ENCODE assay signal across 7 cellular contexts in genomic region chr11:66315921-66316811, GRCh38. TPM values are rescaled to one million over a fixed set of nuclear protein-coding genes. Genes with fewer than 3 reads are reported as not detected.
DNase-seq lines count a peak whose midpoint lies in the region; ATAC-seq lines count a peak whose summit lies in the region.
"Had no signal": no experiment of that assay in that cellular context is flagged by ENCODE, and none has a peak within 500 bp of the region (broad histone marks: within the 10 kb centered on the region; RNA-seq: fewer than 3 reads in every experiment).

No MANE protein-coding gene starts in this region.

- H3K4me3 Mint-ChIP-seq in CD8-positive, alpha-beta memory T cell = peak overlapping the region; percentile 13 to 93 (median 66)
- peak overlapping the region; percentile 88 for H3K4me3 Mint-ChIP-seq in activated naive CD8-positive, alpha-beta T cell treated with anti-CD3 and anti-CD28 coated beads for 36 hours
- peak overlapping the region; percentile 73 to 99 (median 96) for H3K4me3 Mint-ChIP-seq in naive thymus-derived CD8-positive, alpha-beta T cell

- POLR2A ChIA-PET in CD8-positive, alpha-beta memory T cell (lab: Charles Lee) = interaction anchor here (0.6 to 2.5 kb wide), 7 partner anchors 11 to 56 kb away, joined by 3 to 10 read pairs (median 3); partner anchors contain the start of genes BRMS1 and YIF1A
- POLR2A ChIA-PET in naive thymus-derived CD8-positive, alpha-beta T cell (lab: Charles Lee) = interaction anchor here (0.6 to 7.7 kb wide), 22 partner anchors 9 to 1455 kb away, joined by 3 to 126 read pairs (median 5); partner anchors contain the start of genes B4GAT1, BRMS1, MALAT1 and MRPL11

- H3K27ac ChIP-seq in CD8-positive, alpha-beta memory T cell (ENCODE audit: low read depth, low read length) = no peak overlapping the region
- no peak overlapping the region for H3K27ac ChIP-seq in Karpas-422 (ENCODE audit: low read length)

- H3K36me3 ChIP-seq in CD8-positive, alpha-beta memory T cell (ENCODE audit: insufficient read depth, low read length) = no peaks in the 10 kb centered on the region
- no peaks in the 10 kb centered on the region for H3K36me3 ChIP-seq in Karpas-422 (ENCODE audit: insufficient read depth, low read length)
- H3K36me3 ChIP-seq: thyroid gland had no signal

- no peaks in the 10 kb centered on the region for H4K20me1 ChIP-seq in Karpas-422 (ENCODE audit: insufficient read depth, low read depth, low read length)

- H3K9me3 ChIP-seq in CD8-positive, alpha-beta memory T cell (ENCODE audit: low read length) = no peaks in the 10 kb centered on the region
- no peaks in the 10 kb centered on the region for H3K9me3 ChIP-seq in Karpas-422 (ENCODE audit: low read length)
- H3K9me3 ChIP-seq: thyroid gland had no signal

- DNase-seq in CD8-positive, alpha-beta memory T cell = peak in 2 of 5 donors; percentile 68 to 80
- peak; percentile 61 for DNase-seq in activated naive CD8-positive, alpha-beta T cell treated with anti-CD3 and anti-CD28 coated beads for 36 hours
- peak in 9 of 10 donors; percentile 46 to 86 (median 68) for DNase-seq in naive thymus-derived CD8-positive, alpha-beta T cell
- DNase-seq in cerebellar nuclear complex (lab: John Stamatoyannopoulos, UW) (no peak), Karpas-422 (no peak), NCI-H128 (lab: John Stamatoyannopoulos, UW; ENCODE audit: unreplicated experiment) (no peak)

- no peak overlapping the region for H2AFZ ChIP-seq in Karpas-422 (ENCODE audit: low read length)

- H3K27me3 Mint-ChIP-seq in CD8-positive, alpha-beta memory T cell = no peaks in the 10 kb centered on the region
- no peaks in the 10 kb centered on the region for H3K27me3 Mint-ChIP-seq in activated naive CD8-positive, alpha-beta T cell treated with anti-CD3 and anti-CD28 coated beads for 36 hours
- H3K27me3 Mint-ChIP-seq in naive thymus-derived CD8-positive, alpha-beta T cell = no peaks in the 10 kb centered on the region

- peaks cover 0 to 3% (median 0%) of the 10 kb centered on the region in 3 donors for H3K36me3 Mint-ChIP-seq in CD8-positive, alpha-beta memory T cell
- peaks cover 4% of the 10 kb centered on the region for H3K36me3 Mint-ChIP-seq in activated naive CD8-positive, alpha-beta T cell treated with anti-CD3 and anti-CD28 coated beads for 36 hours
- H3K36me3 Mint-ChIP-seq in naive thymus-derived CD8-positive, alpha-beta T cell = peaks cover 0 to 4% (median 4%) of the 10 kb centered on the region in 3 donors

- peaks cover 59% of the 10 kb centered on the region for H3K4me1 ChIP-seq in CD8-positive, alpha-beta memory T cell (ENCODE audit: insufficient read depth, low read length)
- H3K4me1 ChIP-seq in Karpas-422 (ENCODE audit: low read length) = peaks cover 48% of the 10 kb centered on the region

- H3K9me3 Mint-ChIP-seq in CD8-positive, alpha-beta memory T cell = peaks cover 0 to 4% (median 0%) of the 10 kb centered on the region in 5 donors
- peaks cover 17% of the 10 kb centered on the region for H3K9me3 Mint-ChIP-seq in activated naive CD8-positive, alpha-beta T cell treated with anti-CD3 and anti-CD28 coated beads for 36 hours
- peaks cover 0 to 6% (median 0%) of the 10 kb centered on the region in 9 donors for H3K9me3 Mint-ChIP-seq in naive thymus-derived CD8-positive, alpha-beta T cell

- H3K9me2 ChIP-seq in Karpas-422 (replicated peaks; ENCODE audit: insufficient read depth, low read length) = no peaks in the 10 kb centered on the region

- ATAC-seq in naive thymus-derived CD8-positive, alpha-beta T cell = peak in 1 of 2 donors; percentile 6

- no peaks in the 10 kb centered on the region for H3K27me3 ChIP-seq in CD8-positive, alpha-beta memory T cell (ENCODE audit: insufficient read depth, low read length, poor library complexity, severe bottlenecking)
- no peaks in the 10 kb centered on the region for H3K27me3 ChIP-seq in Karpas-422 (ENCODE audit: low read length)

- no peaks in the 10 kb centered on the region for H3K79me2 ChIP-seq in Karpas-422 (ENCODE audit: low read length)

- CTCF ChIA-PET in CD8-positive, alpha-beta memory T cell (lab: Charles Lee) = interaction anchor here (0.7 to 1.1 kb wide), 3 partner anchors 13 to 73 kb away, joined by 3 to 4 read pairs (median 3); no protein-coding TSS in a partner anchor

- no peak overlapping the region for H3K4me3 ChIP-seq in CD8-positive, alpha-beta memory T cell (ENCODE audit: low read length)
- H3K4me3 ChIP-seq in Karpas-422 (ENCODE audit: low read length) = no peak overlapping the region

- H3K27ac Mint-ChIP-seq in CD8-positive, alpha-beta memory T cell = peak overlapping the region in 7 of 8 donors; percentile 86 to 98 (median 91)
- H3K27ac Mint-ChIP-seq in activated naive CD8-positive, alpha-beta T cell treated with anti-CD3 and anti-CD28 coated beads for 36 hours = peak overlapping the region; percentile 72
- H3K27ac Mint-ChIP-seq in naive thymus-derived CD8-positive, alpha-beta T cell = peak overlapping the region; percentile 92 to 100 (median 99)

- H3K4me2 ChIP-seq in Karpas-422 (ENCODE audit: low read depth, low read length, poor library complexity, severe bottlenecking) = no peak overlapping the region

- peaks cover 49 to 68% (median 56%) of the 10 kb centered on the region in 3 donors for H3K4me1 Mint-ChIP-seq in CD8-positive, alpha-beta memory T cell
- peaks cover 58% of the 10 kb centered on the region for H3K4me1 Mint-ChIP-seq in activated naive CD8-positive, alpha-beta T cell treated with anti-CD3 and anti-CD28 coated beads for 36 hours
- H3K4me1 Mint-ChIP-seq in naive thymus-derived CD8-positive, alpha-beta T cell = peaks cover 31 to 60% (median 52%) of the 10 kb centered on the region in 4 donors

- no peak overlapping the region for H3K9ac ChIP-seq in Karpas-422 (ENCODE audit: low read length)

RNA-seq across cellular contexts. Expression of gene CD248, which starts 0.7 kb away (rescaled TPM):
- 1 to 10 TPM; 2.9 to 3.1 TPM for total RNA-seq in CD8-positive, alpha-beta memory T cell
- 18.9 TPM for polyA plus RNA-seq in CD8-positive, alpha-beta memory T cell
- total RNA-seq in activated naive CD8-positive, alpha-beta T cell treated with anti-CD3 and anti-CD28 coated beads for 36 hours = 10 to 100 TPM; 11.0 to 11.9 TPM
- total RNA-seq in naive thymus-derived CD8-positive, alpha-beta T cell = 10 to 100 TPM; 37.0 to 41.3 TPM
- polyA plus RNA-seq in naive thymus-derived CD8-positive, alpha-beta T cell = 100 to 1,000 TPM in 2 of 3 donors, 10 to 100 TPM in 1; 43.8 to 128 (median 114) TPM
- total RNA-seq in Karpas-422 (2014; rRNA removed; shearing (Covaris generic); ENCODE audit: low replicate concordance) = not detected in 2 replicates

RNA-seq across cellular contexts. Expression of gene RIN1, which starts 20.1 kb away (rescaled TPM):
- 1 to 10 TPM; 1.5 to 1.7 TPM for total RNA-seq in CD8-positive, alpha-beta memory T cell
- polyA plus RNA-seq in CD8-positive, alpha-beta memory T cell = 2.3 TPM
- total RNA-seq in activated naive CD8-positive, alpha-beta T cell treated with anti-CD3 and anti-CD28 coated beads for 36 hours = 1 to 10 TPM; 1.5 to 1.6 TPM
- 1 to 10 TPM; 7.6 to 8.0 TPM for total RNA-seq in naive thymus-derived CD8-positive, alpha-beta T cell
- polyA plus RNA-seq in naive thymus-derived CD8-positive, alpha-beta T cell = 1 to 10 TPM; 2.7 to 6.5 (median 3.7) TPM
- total RNA-seq in Karpas-422 (2014; rRNA removed; shearing (Covaris generic); ENCODE audit: low replicate concordance) = 0.78 and 1.1 TPM in 2 replicates

RNA-seq across cellular contexts. Expression of gene TMEM151A, which starts 24.5 kb away (rescaled TPM):
- not detected for total RNA-seq in CD8-positive, alpha-beta memory T cell
- polyA plus RNA-seq in CD8-positive, alpha-beta memory T cell = not detected
- total RNA-seq in activated naive CD8-positive, alpha-beta T cell treated with anti-CD3 and anti-CD28 coated beads for 36 hours = not detected
- under 1 TPM in 1 of 2 experiments, not detected in 1; 0.13 TPM for total RNA-seq in naive thymus-derived CD8-positive, alpha-beta T cell
- polyA plus RNA-seq in naive thymus-derived CD8-positive, alpha-beta T cell = not detected
- total RNA-seq in Karpas-422 (2014; rRNA removed; shearing (Covaris generic); ENCODE audit: low replicate concordance) = not detected in 2 replicates

RNA-seq across cellular contexts. Expression of gene YIF1A, which starts 27.2 kb away (rescaled TPM):
- total RNA-seq in CD8-positive, alpha-beta memory T cell = 10 to 100 TPM; 96.5 to 97.3 TPM
- 61.7 TPM for polyA plus RNA-seq in CD8-positive, alpha-beta memory T cell
- 10 to 100 TPM; 64.1 to 72.4 TPM for total RNA-seq in activated naive CD8-positive, alpha-beta T cell treated with anti-CD3 and anti-CD28 coated beads for 36 hours
- 10 to 100 TPM; 26.9 to 36.8 TPM for total RNA-seq in naive thymus-derived CD8-positive, alpha-beta T cell
- polyA plus RNA-seq in naive thymus-derived CD8-positive, alpha-beta T cell = 10 to 100 TPM; 49.1 to 59.9 (median 53.9) TPM
- 145 and 154 TPM in 2 replicates for total RNA-seq in Karpas-422 (2014; rRNA removed; shearing (Covaris generic); ENCODE audit: low replicate concordance)

RNA-seq across cellular contexts. Expression of gene BRMS1, which starts 28.7 kb away (rescaled TPM):
- 10 to 100 TPM; 66.1 to 66.5 TPM for total RNA-seq in CD8-positive, alpha-beta memory T cell
- polyA plus RNA-seq in CD8-positive, alpha-beta memory T cell = 76.4 TPM
- 10 to 100 TPM; 47.5 to 48.8 TPM for total RNA-seq in activated naive CD8-positive, alpha-beta T cell treated with anti-CD3 and anti-CD28 coated beads for 36 hours
- total RNA-seq in naive thymus-derived CD8-positive, alpha-beta T cell = 10 to 100 TPM; 47.6 to 48.8 TPM
- polyA plus RNA-seq in naive thymus-derived CD8-positive, alpha-beta T cell = 10 to 100 TPM; 61.7 to 65.8 (median 63.6) TPM
- 32.0 and 57.1 TPM in 2 replicates for total RNA-seq in Karpas-422 (2014; rRNA removed; shearing (Covaris generic); ENCODE audit: low replicate concordance)

Comparison
In these comparisons a context has a peak if more than half of its experiments do, and no peak if none do; other contexts are left out.
1. DNase-seq: peak in activated naive CD8-positive, alpha-beta T cell treated with anti-CD3 and anti-CD28 coated beads for 36 hours (single experiment) and naive thymus-derived CD8-positive, alpha-beta T cell (9 of 10); none in cerebellar nuclear complex (0 of 2), Karpas-422 (single experiment) and NCI-H128 (single experiment).
2. Peak in every context shown above with its lines, with median percentiles within 50 percentile points of each other: H3K27ac Mint-ChIP-seq and H3K4me3 Mint-ChIP-seq.